31 cellular contexts compared by ENCODE assay signal in the genomic region with DNA sequence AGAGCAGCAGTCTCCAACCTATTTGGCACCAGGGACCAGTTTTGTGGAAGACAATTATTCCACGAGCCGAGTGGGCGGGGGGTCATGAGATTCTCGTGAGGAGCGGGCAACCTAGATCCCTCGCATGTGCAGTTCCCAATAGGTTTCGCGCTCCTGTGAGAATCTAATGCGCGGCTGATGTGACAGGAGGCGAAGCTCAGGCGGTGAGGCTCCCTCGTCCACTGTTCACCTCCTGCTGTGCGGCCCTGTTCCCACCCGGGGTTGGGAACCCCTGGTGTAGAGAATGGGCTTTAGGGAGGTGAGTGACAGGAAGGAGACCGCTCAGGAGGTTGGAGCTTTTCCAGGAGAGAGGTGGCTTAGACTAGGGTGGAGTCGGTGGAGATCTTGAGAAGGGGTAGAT. TPM values are rescaled to one million over a fixed set of nuclear protein-coding genes. Genes with fewer than 3 reads are reported as not detected.
DNase-seq lines count a peak whose midpoint lies in the region; ATAC-seq, FAIRE-seq and TF ChIP-seq lines count a peak whose summit lies in the region.
"Had no signal": no experiment of that assay in that cellular context is flagged by ENCODE, and none has a peak within 500 bp of the region (broad histone marks: within the 10 kb centered on the region; RNA-seq: fewer than 3 reads in every experiment).

No MANE protein-coding gene starts in this region.

- H3K18ac ChIP-seq in neuronal stem cell (ENCODE audit: low read length): no peak overlapping the region

- no peaks in the 10 kb centered on the region for H3K36me3 Mint-ChIP-seq in activated naive CD4-positive, alpha-beta T cell treated with anti-CD3 and anti-CD28 coated beads, Interleukin-2, amount 10 ng/mL, durations not matched to agents 7 days and 5 days
- H3K36me3 Mint-ChIP-seq in WTC11 (no peaks in the 10 kb centered on the region), immature natural killer cell (no peaks in the 10 kb centered on the region)

- no peak overlapping the region for H3K4me3 ChIP-seq in neuronal stem cell (ENCODE audit: low read length in 2 of 2)
- H3K4me3 ChIP-seq: BLaER1 treated with 17β-estradiol and CSF1 and Interleukin-3, amounts not matched to agents 10 nM and 100 nM; body of pancreas; GM12878; upper lobe of right lung had no signal

- WGBS in neuronal stem cell (ENCODE audit: extremely low coverage in 2 of 2, insufficient read length in 2 of 2, insufficient replicate concordance in 1 of 2), 2 donors: no CpG with 5 or more reads among the region's 17 CpGs

- H3K4me3 Mint-ChIP-seq in activated naive CD4-positive, alpha-beta T cell treated with anti-CD3 and anti-CD28 coated beads, Interleukin-2, amount 10 ng/mL, durations not matched to agents 7 days and 5 days: peak overlapping the region; percentile 1
- H3K4me3 Mint-ChIP-seq in WTC11: peak overlapping the region; percentile 8
- peak overlapping the region in 3 of 5 donors; percentile 26 to 37 (median 30) for H3K4me3 Mint-ChIP-seq in immature natural killer cell

- no peak for FAIRE-seq in H54 (lab: Jason Lieb, UNC)
- FAIRE-seq: colon, D721Med, GM12878, RCC 7860 had no signal

- H3K27me3 Mint-ChIP-seq in activated naive CD4-positive, alpha-beta T cell treated with anti-CD3 and anti-CD28 coated beads, Interleukin-2, amount 10 ng/mL, durations not matched to agents 7 days and 5 days: peaks cover 62% of the 10 kb centered on the region
- H3K27me3 Mint-ChIP-seq in WTC11 (ENCODE audit: low read depth): peaks cover 83% of the 10 kb centered on the region
- peaks cover 5 to 17% (median 5%) of the 10 kb centered on the region in 3 donors for H3K27me3 Mint-ChIP-seq in immature natural killer cell (ENCODE audit: low read depth in 3 of 3)

- H2AK5ac ChIP-seq in neuronal stem cell (ENCODE audit: low read depth, low read length): no peak overlapping the region

- TF ChIP-seq POLR2A in H54 (IDR thresholded peaks at IDR 0.05; ENCODE audit: low read depth, low read length): no peak

- peak overlapping the region; percentile 73 for H2BK12ac ChIP-seq in neuronal stem cell (ENCODE audit: low read length)

- ATAC-seq in WTC11: no peak
- ATAC-seq in activated CD4-positive, CD25-positive, alpha-beta regulatory T cell treated with anti-CD3 and anti-CD28 coated beads, Interleukin-2, amount 50 U/mL, for 24 hours: no peak
- ATAC-seq: body of pancreas, GM12878, left ventricle myocardium superior, right cardiac atrium, upper lobe of right lung had no signal

- TF ChIP-seq CTCF in WTC11 (IDR thresholded peaks at IDR 0.05): no peak

- no peak for DNase-seq in activated naive CD4-positive, alpha-beta T cell treated with anti-CD3 and anti-CD28 coated beads, Interleukin-2, amount 10 ng/mL, durations not matched to agents 7 days and 5 days
- DNase-seq in activated naive CD4-positive, alpha-beta T cell (lab: John Stamatoyannopoulos, UW): no peak
- no peak for DNase-seq in WTC11 (ENCODE audit: low spot score)
- no peak for DNase-seq in immature natural killer cell
- DNase-seq in neuronal stem cell (ENCODE audit: low spot score): no peak
- DNase-seq in H54 (ENCODE audit: insufficient read length, low spot score): no peak
- DNase-seq in dermis blood vessel endothelial cell: no peak
- DNase-seq: activated CD4-positive, alpha-beta T cell treated with anti-CD3 and anti-CD28 coated beads for 4 hours; activated CD8-positive, alpha-beta memory T cell treated with anti-CD3 and anti-CD28 coated beads, Interleukin-2, amount 50 U/mL, for 4 hours; body of pancreas; effector CD8-positive, alpha-beta T cell; EL; islet precursor cell; left ventricle myocardium superior; NCI-H1417; NCI-H2081 treated with DMSO at 0.1 percent for 48 hours; NCI-H774; stimulated activated CD4-positive, alpha-beta T cell treated with anti-CD3 and anti-CD28 coated beads, Interleukin-2, amount 100 ng/mL, for 48 hours; upper lobe of right lung had no signal

- no peaks in the 10 kb centered on the region for H3K9me3 ChIP-seq in neuronal stem cell (replicated peaks in 1 of 2; ENCODE audit: control insufficient read depth in 2 of 2, insufficient read depth in 1 of 2, low read depth in 1 of 2, low read length in 2 of 2)
- H3K9me3 ChIP-seq: body of pancreas, upper lobe of right lung had no signal

- H3K9me3 Mint-ChIP-seq in activated naive CD4-positive, alpha-beta T cell treated with anti-CD3 and anti-CD28 coated beads, Interleukin-2, amount 10 ng/mL, durations not matched to agents 7 days and 5 days: peaks cover 2% of the 10 kb centered on the region
- peaks cover 25% of the 10 kb centered on the region for H3K9me3 Mint-ChIP-seq in WTC11
- peaks cover 0 to 12% (median 0%) of the 10 kb centered on the region in 6 donors for H3K9me3 Mint-ChIP-seq in immature natural killer cell

- H3K27ac ChIP-seq in neuronal stem cell (replicated peaks; ENCODE audit: low read length): no peak overlapping the region
- H3K27ac ChIP-seq: BLaER1 treated with 17β-estradiol and CSF1 and Interleukin-3, amounts not matched to agents 10 nM and 100 nM; body of pancreas; epithelial cell of prostate; HL-60; upper lobe of right lung had no signal

- no peak overlapping the region for H3K4me2 ChIP-seq in neuronal stem cell (ENCODE audit: insufficient read depth, low read length, poor library complexity, severe bottlenecking)
- H3K4me2 ChIP-seq: BLaER1 treated with 17β-estradiol and CSF1 and Interleukin-3, amounts not matched to agents 10 nM and 100 nM had no signal

- no peak overlapping the region for H2BK15ac ChIP-seq in neuronal stem cell (ENCODE audit: low read length)

- no peak overlapping the region for H2BK5ac ChIP-seq in neuronal stem cell (ENCODE audit: low read length)

- no peak overlapping the region for H4K91ac ChIP-seq in neuronal stem cell (ENCODE audit: low read depth, low read length, poor library complexity)

- H3K27ac Mint-ChIP-seq in activated naive CD4-positive, alpha-beta T cell treated with anti-CD3 and anti-CD28 coated beads, Interleukin-2, amount 10 ng/mL, durations not matched to agents 7 days and 5 days: no peak overlapping the region
- H3K27ac Mint-ChIP-seq in WTC11 (no peak overlapping the region), immature natural killer cell (no peak overlapping the region)

- H3K79me1 ChIP-seq in neuronal stem cell (ENCODE audit: low read depth, low read length): no peaks in the 10 kb centered on the region

- no peak overlapping the region for H3K14ac ChIP-seq in neuronal stem cell (ENCODE audit: low read length)

- peaks cover 0 to 37% (median 8%) of the 10 kb centered on the region in 3 experiments for H3K27me3 ChIP-seq in neuronal stem cell (ENCODE audit: control insufficient read depth in 3 of 3, insufficient read depth in 3 of 3, low read depth in 1 of 3, low read length in 3 of 3)

- CTCF ChIA-PET in activated naive CD4-positive, alpha-beta T cell treated with anti-CD3 and anti-CD28 coated beads, Interleukin-2, amount 10 ng/mL, durations not matched to agents 7 days and 5 days (lab: Charles Lee): no interaction called here
- CTCF ChIA-PET in WTC11 (lab: Charles Lee): no interaction called here

- H3K9ac ChIP-seq in neuronal stem cell (ENCODE audit: low read depth, low read length, poor library complexity): no peak overlapping the region
- H3K9ac ChIP-seq: BLaER1 treated with 17β-estradiol and CSF1 and Interleukin-3, amounts not matched to agents 10 nM and 100 nM had no signal

- H3K4ac ChIP-seq in neuronal stem cell (ENCODE audit: low read length): no peak overlapping the region

- no peak overlapping the region for H2BK120ac ChIP-seq in neuronal stem cell (ENCODE audit: low read depth, low read length)

- no peaks in the 10 kb centered on the region for H3K36me3 ChIP-seq in neuronal stem cell (replicated peaks in 1 of 2; ENCODE audit: control insufficient read depth in 2 of 2, insufficient read depth in 2 of 2, low read length in 2 of 2)
- H3K36me3 ChIP-seq: BLaER1 treated with 17β-estradiol and CSF1 and Interleukin-3, amounts not matched to agents 10 nM and 100 nM; upper lobe of right lung had no signal

- peaks cover 0 to 4% of the 10 kb centered on the region in 2 donors for H3K4me1 ChIP-seq in neuronal stem cell (ENCODE audit: control insufficient read depth in 2 of 2, insufficient read depth in 1 of 2, low read depth in 1 of 2, low read length in 2 of 2)
- H3K4me1 ChIP-seq: upper lobe of right lung had no signal

- POLR2A ChIA-PET in WTC11 (lab: Charles Lee): no interaction called here

- no peak overlapping the region for H3K23ac ChIP-seq in neuronal stem cell (ENCODE audit: low read depth, low read length, poor library complexity)

- H4K8ac ChIP-seq in neuronal stem cell (ENCODE audit: low read depth, low read length): no peak overlapping the region

- H2AFZ ChIP-seq in neuronal stem cell (ENCODE audit: low read length): no peak overlapping the region

- peaks cover 19% of the 10 kb centered on the region for H3K4me1 Mint-ChIP-seq in activated naive CD4-positive, alpha-beta T cell treated with anti-CD3 and anti-CD28 coated beads, Interleukin-2, amount 10 ng/mL, durations not matched to agents 7 days and 5 days
- H3K4me1 Mint-ChIP-seq in WTC11: peaks cover 12% of the 10 kb centered on the region
- H3K4me1 Mint-ChIP-seq in immature natural killer cell: peaks cover 11 to 13% of the 10 kb centered on the region in 2 donors

TF ChIP-seq in WTC11, 78 proteins besides CTCF, POLR2A, EP300 and RAD21 (continues in another document):
- no peak for TF ChIP-seq NFE2L1 (CRISPR knock-in tag; IDR thresholded peaks at IDR 0.05)

RNA-seq across cellular contexts. Expression of a gene that starts 1.6 kb away (rescaled TPM):
- total RNA-seq in WTC11 (2021) (0.62 to 0.77 TPM (median 0.73 TPM) in 3 replicates), dermis blood vessel endothelial cell (not detected in 2 replicates)
- not detected for polyA plus RNA-seq in immature natural killer cell
- 0.29 TPM for polyA plus RNA-seq in neuronal stem cell (2013, experiment 1 of 2)
- 0.15 TPM for polyA plus RNA-seq in neuronal stem cell (2013, experiment 2 of 2)
- total RNA-seq: body of pancreas, glomerular endothelial cell, GM12878, left ventricle myocardium superior, mesenteric fat pad, right cardiac atrium, upper lobe of right lung had no signal
- polyA plus RNA-seq: GM12878, right cardiac atrium had no signal

RNA-seq across cellular contexts. Expression of a gene that starts 21.0 kb away (rescaled TPM):
- total RNA-seq in WTC11 (2021) (0.11 to 0.22 TPM in 2 of 3 replicates, not detected in the other), dermis blood vessel endothelial cell (not detected in 2 replicates)
- polyA plus RNA-seq in immature natural killer cell: not detected
- 0.24 TPM for polyA plus RNA-seq in neuronal stem cell (2013, experiment 1 of 2)
- polyA plus RNA-seq in neuronal stem cell (2013, experiment 2 of 2): 0.10 TPM
- total RNA-seq: body of pancreas, glomerular endothelial cell, GM12878, myocyte had no signal

RNA-seq across cellular contexts. Expression of a gene that starts 39.4 kb away (rescaled TPM):
- total RNA-seq in WTC11 (2021): 7.3 to 10.9 TPM (median 8.4 TPM) in 3 replicates
- not detected for polyA plus RNA-seq in immature natural killer cell
- 4.8 TPM for polyA plus RNA-seq in neuronal stem cell (2013, experiment 1 of 2)
- 3.8 TPM for polyA plus RNA-seq in neuronal stem cell (2013, experiment 2 of 2)
- 0.34 and 0.60 TPM in 2 replicates for total RNA-seq in dermis blood vessel endothelial cell
- total RNA-seq: body of pancreas, GM12878, myocyte had no signal

RNA-seq across cellular contexts. Expression of a gene that starts 41.9 kb away (rescaled TPM):
- total RNA-seq in WTC11 (2021) (3.5 to 4.4 TPM (median 3.6 TPM) in 3 replicates), dermis blood vessel endothelial cell (6.2 and 6.3 TPM in 2 replicates)
- polyA plus RNA-seq in immature natural killer cell: 1 to 10 TPM in 2 of 3 donors, under 1 TPM in 1; 0.59 to 2.8 (median 1.1) TPM
- 1.1 TPM for polyA plus RNA-seq in neuronal stem cell (2013, experiment 1 of 2)
- 1.1 TPM for polyA plus RNA-seq in neuronal stem cell (2013, experiment 2 of 2)
